ENCODE assay signal across 28 cellular contexts in genomic region chr4:157290622-157291021, GRCh38.
"Had no signal": no experiment of that assay in that cellular context is flagged by ENCODE, and none has a peak within 500 bp of the region (broad histone marks: within the 10 kb centered on the region; RNA-seq: fewer than 3 reads in every experiment).

No MANE protein-coding gene starts in this region.

- H3K4me1 ChIP-seq: parathyroid adenoma, right lobe of liver, stomach, thyroid gland had no signal

- DNase-seq: cerebellar nuclear complex; cortex of kidney; effector CD4-positive, alpha-beta T cell; endodermal cell; hypothalamus; immature natural killer cell; mucosa of descending colon; naive B cell; right lobe of liver; stimulated activated CD4-positive, alpha-beta T cell treated with anti-CD3 and anti-CD28 coated beads, Interleukin-12 subunit alpha, Interleukin-12 subunit beta, amount 100 ng/mL, for 4 hours; stimulated activated CD4-positive, alpha-beta T cell treated with anti-CD3 and anti-CD28 coated beads, Interleukin-1b, Interleukin-23, amount 100 ng/mL, for 48 hours; stimulated activated CD4-positive, alpha-beta T cell treated with anti-CD3 and anti-CD28 coated beads, Interleukin-4, amount 100 ng/mL, for 1 hour; stimulated activated CD8-positive, alpha-beta memory T cell treated with anti-CD3 and anti-CD28 coated beads, Interleukin-4, amount 100 ng/mL, for 48 hours; stimulated activated naive CD4-positive, alpha-beta T cell; stomach; thyroid gland; trophoblast cell had no signal

- H3K4me2 ChIP-seq: smooth muscle cell had no signal

- H3K4me1 Mint-ChIP-seq: endodermal cell, immature natural killer cell, memory B cell, mesothelial cell of epicardium, naive B cell, neural crest cell had no signal

- H3K9ac ChIP-seq: parathyroid adenoma had no signal

- H3K4me3 Mint-ChIP-seq: endodermal cell; immature natural killer cell; memory B cell; mesothelial cell of epicardium; naive B cell; natural killer cell treated with Interleukin-12 subunit alpha and Interleukin-12 subunit beta and Interleukin-15 and Interleukin-18, amount 100 ng/mL, for 72 hours; neural crest cell had no signal

- H3K27me3 Mint-ChIP-seq: memory B cell; naive B cell; natural killer cell treated with Interleukin-12 subunit alpha and Interleukin-12 subunit beta and Interleukin-15 and Interleukin-18, amount 100 ng/mL, for 72 hours; progenitor cell of endocrine pancreas had no signal

- H3K9me3 ChIP-seq: mucosa of descending colon, neutrophil, right lobe of liver, stomach, thyroid gland had no signal

- H3K4me3 ChIP-seq: lung, mucosa of descending colon, right lobe of liver, smooth muscle cell, stomach, thyroid gland had no signal

- H3K27ac ChIP-seq: epithelial cell of prostate, neutrophil, parathyroid adenoma, right lobe of liver, stomach, thyroid gland had no signal

- H3K27me3 ChIP-seq: neutrophil, right lobe of liver, stomach, thyroid gland had no signal

- H2AFZ ChIP-seq: parathyroid adenoma had no signal

- H3K9me3 Mint-ChIP-seq: endodermal cell, memory B cell, mesothelial cell of epicardium, naive B cell, neural crest cell had no signal

- H3K27ac Mint-ChIP-seq: endodermal cell; immature natural killer cell; memory B cell; mesothelial cell of epicardium; naive B cell; natural killer cell treated with Interleukin-12 subunit alpha and Interleukin-12 subunit beta and Interleukin-15 and Interleukin-18, amount 100 ng/mL, for 72 hours; progenitor cell of endocrine pancreas had no signal

- H3K36me3 ChIP-seq: neutrophil, right lobe of liver, stomach, thyroid gland had no signal

- H3K36me3 Mint-ChIP-seq: immature natural killer cell; memory B cell; mesothelial cell of epicardium; naive B cell; natural killer cell treated with Interleukin-12 subunit alpha and Interleukin-12 subunit beta and Interleukin-15 and Interleukin-18, amount 100 ng/mL, for 72 hours had no signal

- ATAC-seq: esophagus mucosa; mucosa of descending colon; natural killer cell treated with Interleukin-12 subunit alpha and Interleukin-12 subunit beta and Interleukin-15 and Interleukin-18, amount 100 ng/mL, for 72 hours; right lobe of liver had no signal

- H3K79me2 ChIP-seq: parathyroid adenoma had no signal
